Comparison of ENCODE assay signal across 22 cellular contexts in the genomic region with DNA sequence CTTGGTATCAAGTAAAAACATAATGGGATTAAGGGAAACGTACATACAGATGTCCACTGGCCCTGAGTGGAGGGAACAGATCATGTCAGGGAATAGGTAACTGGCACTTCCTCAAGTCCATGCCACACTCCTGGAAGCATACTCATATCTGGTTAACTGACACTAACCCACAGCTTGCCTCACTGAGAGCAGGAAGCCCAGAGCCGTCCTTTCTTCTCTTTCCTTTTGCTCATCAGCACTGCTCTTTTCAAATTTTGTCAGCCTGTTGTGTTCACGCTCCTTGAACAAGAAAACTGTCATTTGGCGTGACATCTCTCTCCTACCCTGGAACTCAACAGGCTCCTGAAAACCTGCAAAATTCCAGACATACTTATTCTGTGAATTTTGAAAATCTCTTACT.
"Had no signal": no experiment of that assay in that cellular context is flagged by ENCODE, and none has a peak within 500 bp of the region (broad histone marks: within the 10 kb centered on the region; RNA-seq: fewer than 3 reads in every experiment).

No MANE protein-coding gene starts in this region.

- H3K36me3 Mint-ChIP-seq: immature natural killer cell; naive thymus-derived CD4-positive, alpha-beta T cell had no signal

- H3K4me3 Mint-ChIP-seq: immature natural killer cell; naive thymus-derived CD4-positive, alpha-beta T cell had no signal

- H3K4me1 Mint-ChIP-seq: immature natural killer cell; naive thymus-derived CD4-positive, alpha-beta T cell had no signal

- H3K36me3 ChIP-seq: gastrocnemius medialis, left ventricle myocardium inferior, neutrophil, stomach, thoracic aorta, transverse colon had no signal

- H3K9me3 ChIP-seq: gastrocnemius medialis, left ventricle myocardium inferior, neutrophil, psoas muscle, stomach, thoracic aorta, transverse colon had no signal

- DNase-seq: caudate nucleus; cortex of kidney; dorsolateral prefrontal cortex; effector CD8-positive, alpha-beta T cell; gastrocnemius medialis; glutamatergic neuron; immature natural killer cell; left cardiac atrium; left ventricle myocardium inferior; mesenchymal stem cell; naive thymus-derived CD4-positive, alpha-beta T cell; psoas muscle; stimulated activated CD4-positive, alpha-beta T cell treated with anti-CD3 and anti-CD28 coated beads, Interleukin-2, amount 100 ng/mL, for 24 hours; stimulated activated naive CD4-positive, alpha-beta T cell; stomach; substantia nigra; transverse colon had no signal

- H3K4me1 ChIP-seq: gastrocnemius medialis, psoas muscle, stomach, transverse colon had no signal

- ATAC-seq: esophagus mucosa; gastrocnemius medialis; left cardiac atrium; naive thymus-derived CD4-positive, alpha-beta T cell; psoas muscle; sciatic nerve had no signal

- H3K27ac Mint-ChIP-seq: immature natural killer cell; naive thymus-derived CD4-positive, alpha-beta T cell had no signal

- H3K4me3 ChIP-seq: dorsolateral prefrontal cortex, gastrocnemius medialis, left ventricle myocardium inferior, lung, psoas muscle, stomach, thoracic aorta, transverse colon had no signal
